ENCODE assay signal across 22 cellular contexts in genomic region chr18:76844144-76844543, GRCh38.
"Had no signal": no experiment of that assay in that cellular context is flagged by ENCODE, and none has a peak within 500 bp of the region (broad histone marks: within the 10 kb centered on the region; RNA-seq: fewer than 3 reads in every experiment).

No MANE protein-coding gene starts in this region.

- H3K36me3 ChIP-seq: esophagus muscularis mucosa had no signal

- H3K27me3 ChIP-seq: esophagus muscularis mucosa, testis had no signal

- FAIRE-seq: frontal cortex, small intestine had no signal

- H3K4me3 Mint-ChIP-seq: brain; dendritic cell treated with granulocyte-macrophage colony-stimulating factor and Interleukin-4, amounts not matched to agents 40 ng/mL and 50 ng/mL, for 4 days; nephron progenitor cell; stimulated activated naive B cell treated with anti-CD40 and anti-IgM and Interleukin-4, amounts not matched to agents 10 μg/mL and 1 μg/mL and 100 μg/mL, for 72 hours; T-cell; WTC11 had no signal

- H3K36me3 Mint-ChIP-seq: activated naive CD4-positive, alpha-beta T cell treated with anti-CD3 and anti-CD28 coated beads, Interleukin-2, amount 50 U/mL, for 72 hours; brain; T-cell; WTC11 had no signal

- H3K27me3 Mint-ChIP-seq: dendritic cell treated with granulocyte-macrophage colony-stimulating factor and Interleukin-4, amounts not matched to agents 40 ng/mL and 50 ng/mL, for 4 days; stimulated activated naive B cell treated with anti-CD40 and anti-IgM and Interleukin-4, amounts not matched to agents 10 μg/mL and 1 μg/mL and 100 μg/mL, for 72 hours; T-cell had no signal

- H3K27ac ChIP-seq: esophagus muscularis mucosa, testis had no signal

- ATAC-seq: activated naive CD4-positive, alpha-beta T cell treated with anti-CD3 and anti-CD28 coated beads, Interleukin-2, amount 50 U/mL, for 72 hours; left ventricle myocardium superior; sciatic nerve; stimulated activated naive B cell treated with anti-CD40 and anti-IgM and Interleukin-4, amounts not matched to agents 10 μg/mL and 1 μg/mL and 100 μg/mL, for 72 hours; T-cell; WTC11 had no signal

- H3K4me3 ChIP-seq: esophagus muscularis mucosa, testis had no signal

- H3K27ac Mint-ChIP-seq: dendritic cell treated with granulocyte-macrophage colony-stimulating factor and Interleukin-4, amounts not matched to agents 40 ng/mL and 50 ng/mL, for 4 days; nephron progenitor cell; stimulated activated naive B cell treated with anti-CD40 and anti-IgM and Interleukin-4, amounts not matched to agents 10 μg/mL and 1 μg/mL and 100 μg/mL, for 72 hours; T-cell; WTC11 had no signal

- DNase-seq: activated T-cell treated with anti-CD3 and anti-CD28 coated beads, Interleukin-2, amount 50 U/mL, for 1 hour; aorta; effector memory CD4-positive, alpha-beta T cell; hippocampal formation; left ventricle myocardium superior; mammary epithelial cell; nephron progenitor cell; posterior cingulate gyrus; small intestine; stimulated activated CD4-positive, alpha-beta T cell treated with anti-CD3 and anti-CD28 coated beads, Interleukin-15, amount 100 ng/mL, for 24 hours; stimulated activated naive B cell treated with anti-CD40 and anti-IgM and Interleukin-4, amounts not matched to agents 10 μg/mL and 1 μg/mL and 100 μg/mL, for 72 hours; T-cell; T-helper 9 cell; testis; trophoblast cell had no signal

- H3K9me3 Mint-ChIP-seq: activated naive CD4-positive, alpha-beta T cell treated with anti-CD3 and anti-CD28 coated beads, Interleukin-2, amount 50 U/mL, for 72 hours; brain; dendritic cell treated with granulocyte-macrophage colony-stimulating factor and Interleukin-4, amounts not matched to agents 40 ng/mL and 50 ng/mL, for 4 days; nephron progenitor cell; stimulated activated naive B cell treated with anti-CD40 and anti-IgM and Interleukin-4, amounts not matched to agents 10 μg/mL and 1 μg/mL and 100 μg/mL, for 72 hours; T-cell; WTC11 had no signal

- H3K9me3 ChIP-seq: esophagus muscularis mucosa, testis had no signal
